15 cellular contexts compared by ENCODE assay signal in genomic region chr5:37771731-37772130, GRCh38.
DNase-seq lines count a peak whose midpoint lies in the region; ATAC-seq and TF ChIP-seq lines count a peak whose summit lies in the region.
"Had no signal": no experiment of that assay in that cellular context is flagged by ENCODE, and none has a peak within 500 bp of the region (broad histone marks: within the 10 kb centered on the region; RNA-seq: fewer than 3 reads in every experiment).

No MANE protein-coding gene starts in this region.

- H3K27ac ChIP-seq in mammary epithelial cell (ENCODE audit: insufficient read depth, low read depth, low read length) = peak overlapping the region; percentile 55

- 0% methylated on average over 2 of the region's 2 CpGs for WGBS in mammary epithelial cell (ENCODE audit: low coverage, missing lambda C conversion rate)

- no peaks in the 10 kb centered on the region for H3K36me3 ChIP-seq in mammary epithelial cell (ENCODE audit: insufficient read depth, low read length)

- no peak overlapping the region for H3K4me3 ChIP-seq in mammary epithelial cell (replicated peaks in 1 of 3; ENCODE audit: insufficient read depth in 1 of 3, low read depth in 2 of 3, low read length in 3 of 3)

- TF ChIP-seq CTCF in mammary epithelial cell (conservative IDR thresholded peaks at IDR 0.05 in 1 of 2, IDR thresholded peaks at IDR 0.05 in 1 of 2; ENCODE audit: extremely low read depth in 1 of 2, insufficient read depth in 1 of 2, low read depth in 1 of 2, low read length in 2 of 2) = no peak

- H3K4me2 ChIP-seq in mammary epithelial cell (ENCODE audit: insufficient read depth, low read depth, low read length) = peak overlapping the region; percentile 31

- intact Hi-C loops in mammary epithelial cell (cut with micrococcal nuclease) = loop anchor here (5.0 kb wide), 1 partner anchor 359 kb away; no protein-coding TSS in a partner anchor

- CTCF ChIA-PET in mammary epithelial cell (lab: Charles Lee; ENCODE audit: low non-redundant PET) = no interaction called here

- no peaks in the 10 kb centered on the region for H4K20me1 ChIP-seq in mammary epithelial cell (ENCODE audit: insufficient read depth, low read length)

- DNase-seq in AG08395 (ENCODE audit: low spot score) (peak; percentile 92), LoVo (ENCODE audit: low spot score) (peak; percentile 34), mammary epithelial cell (peak; percentile 94), kidney tubule cell (ENCODE audit: low spot score) (peak; percentile 99), NCI-H345 treated with DMSO at 0.1 percent for 48 hours (lab: John Stamatoyannopoulos, UW; ENCODE audit: unreplicated experiment) (no peak), NCI-H1417 treated with DMSO at 0.1 percent for 48 hours (lab: John Stamatoyannopoulos, UW) (no peak)
- DNase-seq in stimulated activated naive CD4-positive, alpha-beta T cell (lab: John Stamatoyannopoulos, UW) = no peak
- DNase-seq: activated CD8-positive, alpha-beta T cell treated with anti-CD3 and anti-CD28 coated beads, Interleukin-2, amount 10 ng/mL, durations not matched to agents 7 days and 5 days; activated naive CD4-positive, alpha-beta T cell treated with anti-CD3 and anti-CD28 coated beads, Interleukin-2, amount 10 ng/mL, durations not matched to agents 7 days and 5 days; C1 segment of cervical spinal cord; natural killer cell; NCI-H1092; stimulated activated naive CD4-positive, alpha-beta T cell treated with Interleukin-2 at 50 U/mL for 16 hours; T-helper 1 cell had no signal

- H2AFZ ChIP-seq in mammary epithelial cell (ENCODE audit: low read depth, low read length) = peak overlapping the region; percentile 52

- H3K79me2 ChIP-seq in mammary epithelial cell (ENCODE audit: insufficient read depth, low read length) = no peaks in the 10 kb centered on the region

- in situ Hi-C loops in mammary epithelial cell (cut with MboI; ENCODE audit: low sequenced_read_pairs in 2 of 2) = loop anchor here in 1 of 2 donors (25.0 kb wide), 1 partner anchor 359 kb away; no protein-coding TSS in a partner anchor

- no peaks in the 10 kb centered on the region for H3K9me3 ChIP-seq in mammary epithelial cell (replicated peaks; ENCODE audit: insufficient read depth, low read length)

- no peak for ATAC-seq in GM21529 (IDR thresholded peaks at IDR 0.05; ENCODE audit: unreplicated experiment)
- ATAC-seq: activated CD8-positive, alpha-beta T cell treated with anti-CD3 and anti-CD28 coated beads, Interleukin-2, amount 10 ng/mL, durations not matched to agents 7 days and 5 days; natural killer cell had no signal

- no TSS peak for BruUV-seq in mammary epithelial cell (replicated peaks; lab: Mats Ljungman, UMichigan)

- dilution Hi-C loops in mammary epithelial cell (cut with HindIII; ENCODE audit: low sequenced_read_pairs) = no loop called here

- no peak overlapping the region for H3K9ac ChIP-seq in mammary epithelial cell (ENCODE audit: insufficient read depth, low read length)

- peaks cover 30% of the 10 kb centered on the region for H3K4me1 ChIP-seq in mammary epithelial cell (ENCODE audit: insufficient read depth, low read length)

- no peaks in the 10 kb centered on the region for H3K27me3 ChIP-seq in mammary epithelial cell (ENCODE audit: insufficient read depth, low read length)

Comparison
In these comparisons a context has a peak if more than half of its experiments do, and no peak if none do; other contexts are left out.
1. DNase-seq: peak in AG08395 (single experiment), LoVo (single experiment), mammary epithelial cell (single experiment) and kidney tubule cell (single experiment); none in NCI-H345 treated with DMSO at 0.1 percent for 48 hours (single experiment), stimulated activated naive CD4-positive, alpha-beta T cell (0 of 6) and NCI-H1417 treated with DMSO at 0.1 percent for 48 hours (single experiment).